Comparison of ENCODE assay signal across 8 cellular contexts in the genomic region with DNA sequence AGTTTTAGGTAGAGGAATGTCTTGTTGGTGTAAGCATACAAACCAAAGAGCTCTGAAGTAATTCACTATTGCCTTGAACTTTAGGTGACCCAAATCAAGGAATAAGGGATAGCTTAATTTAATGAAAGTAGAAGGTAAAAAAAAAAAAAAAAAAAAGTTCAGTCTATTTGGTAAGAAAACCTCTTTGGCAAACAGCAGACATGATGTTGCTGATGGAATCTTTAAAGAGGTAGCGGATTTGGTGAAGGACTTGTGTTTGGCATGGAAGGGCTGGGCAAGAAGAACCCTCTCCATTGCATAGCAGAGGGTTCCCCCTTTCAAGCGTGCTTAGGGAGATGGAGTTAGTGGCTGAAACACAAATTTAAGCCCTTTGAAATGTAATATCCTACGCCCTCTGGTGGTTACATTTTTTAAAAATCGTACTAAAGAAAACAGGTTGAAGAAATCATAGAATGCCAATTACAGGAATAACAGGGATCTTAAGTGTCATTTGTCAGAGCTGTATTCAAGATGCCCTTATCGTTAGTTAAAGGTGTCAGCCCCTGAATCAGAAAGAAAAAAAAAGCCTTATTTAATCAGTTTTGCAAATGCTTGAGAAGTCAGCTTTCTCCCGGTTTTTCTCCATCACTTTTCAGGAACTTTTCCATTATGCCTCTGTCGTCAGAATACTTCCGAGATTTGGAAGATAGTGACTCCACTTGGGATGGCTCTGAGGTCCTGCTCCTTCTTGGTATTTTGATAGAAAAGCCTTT.
DNase-seq lines count a peak whose midpoint lies in the region; ATAC-seq and TF ChIP-seq lines count a peak whose summit lies in the region.

No MANE protein-coding gene starts in this region.

- no peak overlapping the region for H3K27ac Mint-ChIP-seq in endothelial cell (ENCODE audit: unreplicated experiment)
- H3K27ac Mint-ChIP-seq in mesothelial cell of epicardium, result no peak overlapping the region

- H3K4me3 Mint-ChIP-seq in endothelial cell (ENCODE audit: unreplicated experiment) (no peak overlapping the region), mesothelial cell of epicardium (no peak overlapping the region)

- no peaks in the 10 kb centered on the region for H3K4me1 ChIP-seq in PC-9 (replicated peaks; ENCODE audit: insufficient read depth)

- BruUV-seq in PC-9 (replicated peaks; lab: Mats Ljungman, UMichigan), result no TSS peak

- DNase-seq in DMS53 (lab: John Stamatoyannopoulos, UW) (peak; percentile 75), KBM-7 (peak; percentile 67), PC-9 (no peak), endothelial cell (ENCODE audit: low spot score) (no peak), mesothelial cell of epicardium (ENCODE audit: low spot score in 2 of 2, unreplicated experiment in 2 of 2) (no peak), posterior vena cava (ENCODE audit: low spot score) (no peak), ureter (ENCODE audit: low spot score) (no peak)

- no peaks in the 10 kb centered on the region for H3K27me3 ChIP-seq in PC-9 (ENCODE audit: insufficient read depth, low read depth)

- H3K27me3 Mint-ChIP-seq in endothelial cell (ENCODE audit: unreplicated experiment) (peaks cover 1% of the 10 kb centered on the region), mesothelial cell of epicardium (ENCODE audit: low read depth) (no peaks in the 10 kb centered on the region)

- no peaks in the 10 kb centered on the region for H4K20me1 ChIP-seq in PC-9 (ENCODE audit: insufficient read depth)

- no peak overlapping the region for H3K27ac ChIP-seq in PC-9

- no peak overlapping the region for H2AFZ ChIP-seq in PC-9

- no peak overlapping the region for H3K4me2 ChIP-seq in PC-9

- H3K4me1 Mint-ChIP-seq in endothelial cell (ENCODE audit: unreplicated experiment), result no peaks in the 10 kb centered on the region
- H3K4me1 Mint-ChIP-seq in mesothelial cell of epicardium, result peaks cover 12% of the 10 kb centered on the region

- H3K9me3 ChIP-seq in PC-9 (ENCODE audit: insufficient read depth, low read depth), result no peaks in the 10 kb centered on the region

- H3K36me3 ChIP-seq in PC-9 (ENCODE audit: low read depth), result no peaks in the 10 kb centered on the region

- H3K9me2 ChIP-seq in PC-9 (ENCODE audit: insufficient read depth), result no peaks in the 10 kb centered on the region

- no peaks in the 10 kb centered on the region for H3F3A ChIP-seq in PC-9 (ENCODE audit: insufficient read depth, low read depth)

- POLR2A ChIA-PET in PC-9 (lab: Charles Lee; ENCODE audit: unreplicated experiment), result no interaction called here

- no peak for ATAC-seq in GM21515 (IDR thresholded peaks at IDR 0.05; ENCODE audit: unreplicated experiment)

- H3K4me3 ChIP-seq in PC-9, result no peak overlapping the region

- CTCF ChIA-PET in PC-9 (lab: Charles Lee), result interaction anchor here (0.6 to 0.7 kb wide), 2 partner anchors 976 to 1026 kb away, joined by 5 to 16 read pairs; no protein-coding TSS in a partner anchor

- no peaks in the 10 kb centered on the region for H3K79me2 ChIP-seq in PC-9 (ENCODE audit: low read depth)

- in situ Hi-C loops in KBM-7 (cut with MboI; ENCODE audit: low pct_unique_long_range_greater_than_20kb, low sequenced_read_pairs), result no loop called here

- H3K36me3 Mint-ChIP-seq in endothelial cell (ENCODE audit: low read depth, unreplicated experiment) (no peaks in the 10 kb centered on the region), mesothelial cell of epicardium (no peaks in the 10 kb centered on the region)

- TF ChIP-seq CTCF in PC-9 (conservative IDR thresholded peaks at IDR 0.05) (peak; percentile 76), endothelial cell (IDR thresholded peaks at IDR 0.05; ENCODE audit: unreplicated experiment) (peak; percentile 83), mesothelial cell of epicardium (IDR thresholded peaks at IDR 0.05; ENCODE audit: unreplicated experiment) (peak; percentile 87)

- no peaks in the 10 kb centered on the region for H3K9me3 Mint-ChIP-seq in endothelial cell (ENCODE audit: unreplicated experiment)
- peaks cover 8% of the 10 kb centered on the region for H3K9me3 Mint-ChIP-seq in mesothelial cell of epicardium

- intact Hi-C loops in PC-9 (cut with micrococcal nuclease; ENCODE audit: unreplicated experiment) (loop anchor here (5.0 to 10.0 kb wide), 2 partner anchors 945 to 988 kb away; no protein-coding TSS in a partner anchor), posterior vena cava (cut with DNase I) (loop anchor here (5.0 kb wide), 2 partner anchors 405 to 1025 kb away; no protein-coding TSS in a partner anchor)

Comparison
In these comparisons a context has a peak if more than half of its experiments do, and no peak if none do; other contexts are left out.
1. DNase-seq: peak in DMS53 (single experiment) and KBM-7 (single experiment); none in PC-9 (0 of 2), endothelial cell (single experiment), mesothelial cell of epicardium (0 of 2), posterior vena cava (single experiment) and ureter (single experiment).
2. Peak in every context shown above with its lines, with median percentiles within 50 percentile points of each other: CTCF ChIP-seq.